ENCODE assay signal across 1 cellular context in genomic region chr3:51992017-51992682, GRCh38.
TF ChIP-seq lines count a peak whose summit lies in the region.

No MANE protein-coding gene starts in this region.

TF ChIP-seq in endothelial cell of umbilical vein, 7 proteins besides CTCF, POLR2A, EP300 and RAD21:
- no peak for TF ChIP-seq POLR2AphosphoS5 (IDR thresholded peaks at IDR 0.05; ENCODE audit: insufficient read depth, low read depth, low read length)
- TF ChIP-seq FOS (IDR thresholded peaks at IDR 0.05; ENCODE audit: borderline replicate concordance, insufficient read depth, low read length): no peak
TF ChIP-seq in endothelial cell of umbilical vein: peak in this region for 0.
